Comparison of ENCODE assay signal across 8 cellular contexts in genomic region chr11:61899146-61899841, GRCh38. TPM values are rescaled to one million over a fixed set of nuclear protein-coding genes. Genes with fewer than 3 reads are reported as not detected.
DNase-seq lines count a peak whose midpoint lies in the region; ATAC-seq lines count a peak whose summit lies in the region.

No MANE protein-coding gene starts in this region.

- no peaks in the 10 kb centered on the region for H3K27me3 ChIP-seq in right cardiac atrium (ENCODE audit: control insufficient read depth, insufficient read depth)

- H3K27ac ChIP-seq in right cardiac atrium (ENCODE audit: low read length), result no peak overlapping the region

- WGBS in right cardiac atrium, result 41% methylated on average over 27 of the region's 27 CpGs

- no peak overlapping the region for H3K4me3 ChIP-seq in right cardiac atrium (ENCODE audit: low read length)
- H3K4me3 ChIP-seq in skeletal muscle cell (ENCODE audit: low read depth, low read length), result no peak overlapping the region

- DNase-seq in GF-D8 (lab: John Stamatoyannopoulos, UW), result peak; percentile 38
- peak; percentile 33 for DNase-seq in NCI-H187 treated with DMSO at 0.1 percent for 48 hours (lab: John Stamatoyannopoulos, UW)
- peak; percentile 75 for DNase-seq in T-helper 22 cell (ENCODE audit: low read depth)
- peak in 47 of 56 donors; percentile 25 to 86 (median 57) for DNase-seq in amygdala (lab: John Stamatoyannopoulos, UW)
- peak; percentile 78 to 95 (median 93) for DNase-seq in right cardiac atrium
- DNase-seq in skeletal muscle cell (ENCODE audit: low read depth), result peak; percentile 35
- no peak for DNase-seq in amniotic stem cell (lab: John Stamatoyannopoulos, UW)

- H3K4me1 ChIP-seq in right cardiac atrium (ENCODE audit: control insufficient read depth, insufficient read depth, low read length), result no peaks in the 10 kb centered on the region

- intact Hi-C loops in right cardiac atrium (cut with DNase I), result loop anchor here (1.0 to 10.0 kb wide), 7 partner anchors 48 to 208 kb away; partner anchors contain the start of genes FEN1 (in 1 of the 4) and TMEM258 (in 1 of the 4)

- no peaks in the 10 kb centered on the region for H3K9me3 ChIP-seq in right cardiac atrium (ENCODE audit: control insufficient read depth, low read length)

- peak; percentile 65 for ATAC-seq in HG02623 (IDR thresholded peaks at IDR 0.05; ENCODE audit: unreplicated experiment)
- peak; percentile 71 to 83 for ATAC-seq in right cardiac atrium

RNA-seq across cellular contexts. Expression of gene FADS3, which starts 7.9 kb away (rescaled TPM):
- total RNA-seq in right cardiac atrium, result 10 to 100 TPM; 37.5 to 50.1 (median 42.5) TPM
- polyA plus RNA-seq in right cardiac atrium, result 43.1 TPM

RNA-seq across cellular contexts. Expression of gene RAB3IL1, which starts 18.1 kb away (rescaled TPM):
- total RNA-seq in right cardiac atrium, result 10 to 100 TPM; 12.0 to 18.9 (median 14.9) TPM
- polyA plus RNA-seq in right cardiac atrium, result 9.7 TPM

RNA-seq across cellular contexts. Expression of gene BEST1, which starts 50.9 kb away (rescaled TPM):
- 1 to 10 TPM; 2.9 to 4.6 (median 3.2) TPM for total RNA-seq in right cardiac atrium
- polyA plus RNA-seq in right cardiac atrium, result 4.6 TPM
